Comparison of ENCODE assay signal across 8 cellular contexts in genomic region chr1:232923739-232924386, GRCh38. TPM values are rescaled to one million over a fixed set of nuclear protein-coding genes. Genes with fewer than 3 reads are reported as not detected.
DNase-seq lines count a peak whose midpoint lies in the region; ATAC-seq and TF ChIP-seq lines count a peak whose summit lies in the region.

No MANE protein-coding gene starts in this region.

- no peaks in the 10 kb centered on the region for H3K9me3 Mint-ChIP-seq in CD8-positive, alpha-beta T cell
- H3K9me3 Mint-ChIP-seq in activated CD4-positive, alpha-beta T cell treated with anti-CD3 and anti-CD28 coated beads, Interleukin-2, amount 10 ng/mL, durations not matched to agents 24 days and 14 days, result peaks cover 20% of the 10 kb centered on the region
- H3K9me3 Mint-ChIP-seq in glutamatergic neuron (ENCODE audit: unreplicated experiment), result peaks cover 4% of the 10 kb centered on the region

- intact Hi-C loops in CD8-positive, alpha-beta T cell (cut with DNase I, micrococcal nuclease), result loop anchor here (1.0 to 2.0 kb wide), 2 partner anchors 26 to 27 kb away; partner anchors contain the start of gene NTPCR (in 2 of the 2)
- intact Hi-C loops in activated CD4-positive, alpha-beta T cell treated with anti-CD3 and anti-CD28 coated beads, Interleukin-2, amount 10 ng/mL, durations not matched to agents 24 days and 14 days (cut with micrococcal nuclease), result loop anchor here (1.0 to 10.0 kb wide), 3 partner anchors 26 to 119 kb away; partner anchors contain the start of genes MAP10 and NTPCR

- no peaks in the 10 kb centered on the region for H3K36me3 Mint-ChIP-seq in CD8-positive, alpha-beta T cell
- no peaks in the 10 kb centered on the region for H3K36me3 Mint-ChIP-seq in activated CD4-positive, alpha-beta T cell treated with anti-CD3 and anti-CD28 coated beads, Interleukin-2, amount 10 ng/mL, durations not matched to agents 24 days and 14 days (ENCODE audit: low read depth)
- H3K36me3 Mint-ChIP-seq in glutamatergic neuron (ENCODE audit: unreplicated experiment), result peaks cover 6% of the 10 kb centered on the region

- peaks cover 36% of the 10 kb centered on the region for H3K4me1 Mint-ChIP-seq in CD8-positive, alpha-beta T cell (ENCODE audit: low read depth)
- H3K4me1 Mint-ChIP-seq in activated CD4-positive, alpha-beta T cell treated with anti-CD3 and anti-CD28 coated beads, Interleukin-2, amount 10 ng/mL, durations not matched to agents 24 days and 14 days, result peaks cover 28% of the 10 kb centered on the region
- peaks cover 10% of the 10 kb centered on the region for H3K4me1 Mint-ChIP-seq in glutamatergic neuron (ENCODE audit: low read depth, unreplicated experiment)

- H3K36me3 ChIP-seq in CD8-positive, alpha-beta T cell (ENCODE audit: insufficient read depth, low read length), result no peaks in the 10 kb centered on the region
- H3K36me3 ChIP-seq in kidney epithelial cell (ENCODE audit: control insufficient read depth, insufficient read depth, low read length) (no peaks in the 10 kb centered on the region), right atrium auricular region (no peaks in the 10 kb centered on the region)

- H3K4me3 ChIP-seq in CD8-positive, alpha-beta T cell (ENCODE audit: low read depth, low read length), result peak overlapping the region; percentile 17
- H3K4me3 ChIP-seq in kidney epithelial cell (ENCODE audit: low read depth, low read length), result no peak overlapping the region
- no peak overlapping the region for H3K4me3 ChIP-seq in right atrium auricular region

- no peaks in the 10 kb centered on the region for H3K27me3 ChIP-seq in CD8-positive, alpha-beta T cell (ENCODE audit: insufficient read depth, low read length)
- H3K27me3 ChIP-seq in kidney epithelial cell (ENCODE audit: control insufficient read depth, insufficient read depth, low read length), result no peaks in the 10 kb centered on the region
- no peaks in the 10 kb centered on the region for H3K27me3 ChIP-seq in right atrium auricular region

- H3K9me3 ChIP-seq in CD8-positive, alpha-beta T cell (ENCODE audit: low read length), result no peaks in the 10 kb centered on the region
- no peaks in the 10 kb centered on the region for H3K9me3 ChIP-seq in right atrium auricular region

- CTCF ChIA-PET in CD8-positive, alpha-beta T cell (lab: Charles Lee), result interaction anchor here (1.0 to 1.5 kb wide), 2 partner anchors 13 to 130 kb away, joined by 3 to 5 read pairs; no protein-coding TSS in a partner anchor

- peak overlapping the region; percentile 92 for H3K27ac Mint-ChIP-seq in CD8-positive, alpha-beta T cell
- H3K27ac Mint-ChIP-seq in activated CD4-positive, alpha-beta T cell treated with anti-CD3 and anti-CD28 coated beads, Interleukin-2, amount 10 ng/mL, durations not matched to agents 24 days and 14 days, result peak overlapping the region; percentile 92
- H3K27ac Mint-ChIP-seq in glutamatergic neuron (ENCODE audit: unreplicated experiment), result no peak overlapping the region

- H3K27ac ChIP-seq in CD8-positive, alpha-beta T cell (ENCODE audit: low read depth, low read length), result peak overlapping the region; percentile 37
- no peak overlapping the region for H3K27ac ChIP-seq in right atrium auricular region

- peak; percentile 93 for ATAC-seq in CD8-positive, alpha-beta T cell
- ATAC-seq in HG02623 (IDR thresholded peaks at IDR 0.05; ENCODE audit: unreplicated experiment) (peak; percentile 52), esophagus mucosa (no peak)

- H3K27me3 Mint-ChIP-seq in CD8-positive, alpha-beta T cell (ENCODE audit: low read depth), result no peaks in the 10 kb centered on the region
- H3K27me3 Mint-ChIP-seq in activated CD4-positive, alpha-beta T cell treated with anti-CD3 and anti-CD28 coated beads, Interleukin-2, amount 10 ng/mL, durations not matched to agents 24 days and 14 days, result no peaks in the 10 kb centered on the region
- no peaks in the 10 kb centered on the region for H3K27me3 Mint-ChIP-seq in glutamatergic neuron (ENCODE audit: unreplicated experiment)

- no peak for TF ChIP-seq CTCF in CD8-positive, alpha-beta T cell (IDR thresholded peaks at IDR 0.05)
- TF ChIP-seq CTCF in kidney epithelial cell (IDR thresholded peaks at IDR 0.05; ENCODE audit: insufficient read depth, low read length, poor library complexity, severe bottlenecking), result no peak
- no peak for TF ChIP-seq CTCF in glutamatergic neuron (IDR thresholded peaks at IDR 0.05; ENCODE audit: partially characterized antibody, unreplicated experiment)
- no peak for TF ChIP-seq CTCF in right atrium auricular region (IDR thresholded peaks at IDR 0.05)

- H3K4me1 ChIP-seq in CD8-positive, alpha-beta T cell (ENCODE audit: insufficient read depth, low read length), result peaks cover 38% of the 10 kb centered on the region
- H3K4me1 ChIP-seq in right atrium auricular region, result peaks cover 0 to 6% of the 10 kb centered on the region in 2 donors

- DNase-seq in CD8-positive, alpha-beta T cell, result peak in 6 of 7 experiments; percentile 10 to 68 (median 40)
- peak; percentile 90 for DNase-seq in activated CD4-positive, alpha-beta T cell treated with anti-CD3 and anti-CD28 coated beads, Interleukin-2, amount 10 ng/mL, durations not matched to agents 24 days and 14 days
- DNase-seq in kidney epithelial cell (ENCODE audit: low read depth) (peak; percentile 83), NCI-H345 treated with DMSO at 0.1 percent for 48 hours (lab: John Stamatoyannopoulos, UW; ENCODE audit: unreplicated experiment) (no peak), glutamatergic neuron (no peak), right atrium auricular region (ENCODE audit: low spot score) (no peak)

- POLR2A ChIA-PET in CD8-positive, alpha-beta T cell (lab: Charles Lee), result interaction anchor here (0.5 to 1.6 kb wide), 5 partner anchors 19 to 297 kb away, joined by 3 to 6 read pairs (median 4); partner anchors contain the start of genes MAP10 and NTPCR

- H3K4me3 Mint-ChIP-seq in CD8-positive, alpha-beta T cell, result peak overlapping the region; percentile 63
- peak overlapping the region; percentile 66 for H3K4me3 Mint-ChIP-seq in activated CD4-positive, alpha-beta T cell treated with anti-CD3 and anti-CD28 coated beads, Interleukin-2, amount 10 ng/mL, durations not matched to agents 24 days and 14 days
- H3K4me3 Mint-ChIP-seq in glutamatergic neuron (ENCODE audit: unreplicated experiment), result no peak overlapping the region

RNA-seq across cellular contexts. Expression of gene NTPCR, which starts 26.5 kb away (rescaled TPM):
- total RNA-seq in CD8-positive, alpha-beta T cell, result 1 to 10 TPM; 3.4 to 3.9 TPM
- 30.0 and 30.5 TPM in 2 replicates for total RNA-seq in activated CD4-positive, alpha-beta T cell treated with anti-CD3 and anti-CD28 coated beads, Interleukin-2, amount 10 ng/mL, durations not matched to agents 24 days and 14 days
- 46.6 and 51.0 TPM in 2 replicates for total RNA-seq in kidney epithelial cell
- 40.7 TPM for total RNA-seq in glutamatergic neuron (ENCODE audit: unreplicated experiment)
- 10 to 100 TPM; 27.3 to 39.3 TPM for total RNA-seq in right atrium auricular region
- 44.0 TPM for total RNA-seq in esophagus mucosa

Comparison
In these comparisons a context has a peak if more than half of its experiments do, and no peak if none do; other contexts are left out.
1. DNase-seq: peak in CD8-positive, alpha-beta T cell (6 of 7), activated CD4-positive, alpha-beta T cell treated with anti-CD3 and anti-CD28 coated beads, Interleukin-2, amount 10 ng/mL, durations not matched to agents 24 days and 14 days (single experiment) and kidney epithelial cell (single experiment); none in NCI-H345 treated with DMSO at 0.1 percent for 48 hours (single experiment), glutamatergic neuron (single experiment) and right atrium auricular region (single experiment).